ENCODE assay signal across 11 cellular contexts in the genomic region with DNA sequence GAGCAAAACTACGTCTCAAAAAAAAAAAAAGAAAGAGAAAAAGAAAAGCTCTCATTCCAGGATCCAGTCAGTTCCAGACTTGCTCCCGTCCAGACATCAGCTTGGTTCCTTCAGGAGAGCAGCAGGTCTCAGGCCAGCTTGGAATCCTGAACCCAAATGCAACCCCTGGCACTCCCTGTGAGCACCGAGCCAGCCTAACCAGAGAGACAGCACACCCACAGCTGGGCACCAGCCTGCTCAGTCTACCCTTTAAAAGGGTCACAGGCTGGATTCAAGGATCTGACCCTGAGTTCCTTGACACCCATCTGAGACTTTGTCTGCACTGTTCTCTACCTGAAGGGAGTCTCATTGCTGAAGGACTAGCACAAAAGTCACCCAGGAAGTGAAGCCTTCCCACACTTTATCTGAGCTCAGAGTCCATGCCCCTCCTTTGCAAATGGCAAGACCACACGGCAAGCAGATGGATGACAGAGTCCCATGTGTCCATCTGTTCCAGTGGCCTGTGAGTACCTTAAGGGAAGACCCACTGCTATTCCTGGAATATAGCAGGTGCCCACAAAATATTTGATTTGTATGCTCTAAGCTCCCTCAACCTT. TPM values are rescaled to one million over a fixed set of nuclear protein-coding genes. Genes with fewer than 3 reads are reported as not detected.
A peak's percentile ranks its signal among the peaks of the same experiment; 100 is the strongest.
DNase-seq lines count a peak whose midpoint lies in the region; ATAC-seq, FAIRE-seq and TF ChIP-seq lines count a peak whose summit lies in the region.
"Had no signal": no experiment of that assay in that cellular context is flagged by ENCODE, and none has a peak within 500 bp of the region (broad histone marks: within the 10 kb centered on the region; RNA-seq: fewer than 3 reads in every experiment).

No MANE protein-coding gene starts in this region.

- no peak for FAIRE-seq in H54 (lab: Jason Lieb, UNC)

- H3K4me2 ChIP-seq in H9 (ENCODE audit: insufficient read depth, insufficient read length, low read length) (no peak overlapping the region), mesenchymal stem cell (ENCODE audit: low read length, poor library complexity, severe bottlenecking) (no peak overlapping the region)

- H3K18ac ChIP-seq in H9 (ENCODE audit: insufficient read length, low read depth, low read length) (no peak overlapping the region), mesenchymal stem cell (ENCODE audit: low read depth in 1 of 2, low read length in 2 of 2) (no peak overlapping the region)

- H3T11ph ChIP-seq in H9 (ENCODE audit: low read length) = no peak overlapping the region

- TSS peak; percentile 64 for BruUV-seq in A673 (replicated peaks; lab: Mats Ljungman, UMichigan)

- no peak overlapping the region for H4K5ac ChIP-seq in H9 (ENCODE audit: insufficient read length, low read depth, low read length)

- H3K27me3 ChIP-seq in A673 (replicated peaks; ENCODE audit: insufficient read depth, low read depth, low read length, poor library complexity) (no peaks in the 10 kb centered on the region), H9 (ENCODE audit: insufficient read depth, low read length) (no peaks in the 10 kb centered on the region), liver (ENCODE audit: control insufficient read depth in 4 of 4, insufficient read depth in 4 of 4, low read length in 3 of 4) (no peaks in the 10 kb centered on the region), mesenchymal stem cell (ENCODE audit: control insufficient read depth in 1 of 2, insufficient read depth in 1 of 2, low read length in 2 of 2) (peaks cover 3 to 18% of the 10 kb centered on the region in 2 experiments)
- H3K27me3 ChIP-seq: vagina had no signal

- H3K4ac ChIP-seq in H9 (ENCODE audit: low read depth, low read length) (no peak overlapping the region), mesenchymal stem cell (ENCODE audit: low read depth in 1 of 2, low read length in 2 of 2) (no peak overlapping the region)

- H4K8ac ChIP-seq in H9 (replicated peaks; ENCODE audit: insufficient read length, low read depth, low read length) (no peak overlapping the region), mesenchymal stem cell (ENCODE audit: low read length) (no peak overlapping the region)

- no peak overlapping the region for H2BK20ac ChIP-seq in H9 (ENCODE audit: low read depth, low read length, poor library complexity, severe bottlenecking)

- H3K79me1 ChIP-seq in H9 (ENCODE audit: insufficient read depth, low read depth, low read length, poor library complexity, severe bottlenecking) (peaks cover 6% of the 10 kb centered on the region), mesenchymal stem cell (replicated peaks; ENCODE audit: low read length, poor library complexity, severe bottlenecking) (peaks cover 47% of the 10 kb centered on the region)

- H3K9me3 Mint-ChIP-seq in H9 = peaks cover 0 to 2% of the 10 kb centered on the region in 2 experiments; a peak in 1 of 5 replicates
- no peaks in the 10 kb centered on the region for H3K9me3 Mint-ChIP-seq in activated naive CD8-positive, alpha-beta T cell treated with anti-CD3 and anti-CD28 coated beads, Interleukin-2, amount 50 U/mL, for 24 hours

- no peak overlapping the region for H2BK5ac ChIP-seq in H9 (ENCODE audit: insufficient read length, low read length)
- no peak overlapping the region for H2BK5ac ChIP-seq in mesenchymal stem cell (ENCODE audit: low read depth, low read length, poor library complexity, severe bottlenecking)

- H4K20me1 ChIP-seq in H9 (ENCODE audit: control insufficient read depth, insufficient read depth, insufficient read length) = no peaks in the 10 kb centered on the region

- no peak for TF ChIP-seq RAD21 in liver (IDR thresholded peaks at IDR 0.05)

- TF ChIP-seq POLR2A in H54 (IDR thresholded peaks at IDR 0.05; ENCODE audit: low read depth, low read length) = no peak

- intact Hi-C loops in A673 (cut with micrococcal nuclease; ENCODE audit: unreplicated experiment) = no loop called here

- no peak overlapping the region for H4K91ac ChIP-seq in H9 (ENCODE audit: insufficient read length, low read depth, low read length)
- H4K91ac ChIP-seq in mesenchymal stem cell (ENCODE audit: low read length) = no peak overlapping the region

- POLR2A ChIA-PET in A673 (lab: Charles Lee; ENCODE audit: low non-redundant PET) = interaction anchor here (0.6 kb wide), 1 partner anchor 283 kb away, joined by 3 read pairs; no protein-coding TSS in a partner anchor

- H3K79me2 ChIP-seq in H9 (ENCODE audit: insufficient read depth, low read length) = peaks cover 4% of the 10 kb centered on the region; the same call in 1 of the 2 replicates

- no peak for ATAC-seq in activated naive CD8-positive, alpha-beta T cell treated with anti-CD3 and anti-CD28 coated beads, Interleukin-2, amount 50 U/mL, for 24 hours

- H3K4me1 ChIP-seq in A673 (ENCODE audit: insufficient read depth, low read length, poor library complexity, severe bottlenecking) (no peaks in the 10 kb centered on the region), H9 (ENCODE audit: insufficient read depth, low read length) (no peaks in the 10 kb centered on the region), liver (ENCODE audit: control insufficient read depth in 4 of 4, insufficient read depth in 4 of 4, low read length in 3 of 4) (peaks cover 5 to 83% (median 54%) of the 10 kb centered on the region in 4 donors), mesenchymal stem cell (ENCODE audit: control insufficient read depth, insufficient read depth, low read depth, low read length) (peaks cover 20% of the 10 kb centered on the region)

- no peak overlapping the region for H3K23ac ChIP-seq in H9 (ENCODE audit: insufficient read length, low read depth, low read length)
- H3K23ac ChIP-seq in mesenchymal stem cell (ENCODE audit: low read length in 2 of 2) = no peak overlapping the region

- peaks cover 0 to 2% (median 0%) of the 10 kb centered on the region in 3 experiments; a peak in 1 of 7 replicates for H3K36me3 Mint-ChIP-seq in H9 (ENCODE audit: insufficient read depth in 1 of 3, low read depth in 3 of 3)
- H3K36me3 Mint-ChIP-seq in activated naive CD8-positive, alpha-beta T cell treated with anti-CD3 and anti-CD28 coated beads, Interleukin-2, amount 50 U/mL, for 24 hours (ENCODE audit: low read depth) = no peaks in the 10 kb centered on the region

- no peak overlapping the region for H3K14ac ChIP-seq in H9 (ENCODE audit: insufficient read depth, low read length)
- H3K14ac ChIP-seq in mesenchymal stem cell (ENCODE audit: low read length in 2 of 2) = no peak overlapping the region

- H2AFZ ChIP-seq in H9 (ENCODE audit: low read length) = no peak overlapping the region
- H2AFZ ChIP-seq in mesenchymal stem cell (ENCODE audit: low read depth, low read length) = no peak overlapping the region

- H3K23me2 ChIP-seq in H9 (ENCODE audit: insufficient read length, low read depth, low read length, poor library complexity, severe bottlenecking) = peaks cover 13% of the 10 kb centered on the region

- H3K36me3 ChIP-seq in A673 (ENCODE audit: insufficient read depth, low read length, poor library complexity, severe bottlenecking) = no peaks in the 10 kb centered on the region
- H3K36me3 ChIP-seq in liver (ENCODE audit: control insufficient read depth in 4 of 4, insufficient read depth in 3 of 4, low read depth in 1 of 4, low read length in 3 of 4) = no peaks in the 10 kb centered on the region
- H3K36me3 ChIP-seq in mesenchymal stem cell (ENCODE audit: control insufficient read depth in 1 of 2, insufficient read depth in 2 of 2, low read depth in 1 of 2, low read length in 2 of 2) = no peaks in the 10 kb centered on the region
- H3K36me3 ChIP-seq: vagina had no signal

- H2BK12ac ChIP-seq in H9 (ENCODE audit: insufficient read length, low read depth, low read length) (no peak overlapping the region), mesenchymal stem cell (ENCODE audit: low read length in 2 of 2) (no peak overlapping the region)

- peaks cover 15 to 24% of the 10 kb centered on the region in 2 experiments for H3K4me1 Mint-ChIP-seq in H9
- peaks cover 20% of the 10 kb centered on the region for H3K4me1 Mint-ChIP-seq in activated naive CD8-positive, alpha-beta T cell treated with anti-CD3 and anti-CD28 coated beads, Interleukin-2, amount 50 U/mL, for 24 hours

- H3K27ac ChIP-seq in A673 (ENCODE audit: low read depth, low read length, poor library complexity, severe bottlenecking) (no peak overlapping the region), H9 (ENCODE audit: insufficient read length, low read depth, low read length) (no peak overlapping the region), liver (ENCODE audit: low read depth in 1 of 2, low read length in 2 of 2) (peak overlapping the region; percentile 45 to 65), mesenchymal stem cell (ENCODE audit: low read length, poor library complexity, severe bottlenecking) (no peak overlapping the region)
- H3K27ac ChIP-seq: vagina had no signal

- WGBS in H9 (ENCODE audit: extremely low coverage, insufficient read length, low lambda C conversion rate) = no CpG with 5 or more reads among the region's 4 CpGs
- 63% methylated on average over 4 of the region's 4 CpGs for WGBS in liver
- 92% methylated on average over 4 of the region's 4 CpGs for WGBS in mesenchymal stem cell

- H3K9me3 ChIP-seq in A673 (ENCODE audit: low read depth, low read length, poor library complexity, severe bottlenecking) = no peaks in the 10 kb centered on the region
- no peaks in the 10 kb centered on the region for H3K9me3 ChIP-seq in H9 (ENCODE audit: control insufficient read depth, low read depth, low read length)
- H3K9me3 ChIP-seq in liver (ENCODE audit: control insufficient read depth in 4 of 4, low read length in 3 of 4) = no peaks in the 10 kb centered on the region
- H3K9me3 ChIP-seq in mesenchymal stem cell (ENCODE audit: control insufficient read depth, low read length) = no peaks in the 10 kb centered on the region
- H3K9me3 ChIP-seq: vagina had no signal

- H3K27ac Mint-ChIP-seq in H9 = no peak overlapping the region
- peak overlapping the region; percentile 43 for H3K27ac Mint-ChIP-seq in activated naive CD8-positive, alpha-beta T cell treated with anti-CD3 and anti-CD28 coated beads, Interleukin-2, amount 50 U/mL, for 24 hours

- peaks cover 2% of the 10 kb centered on the region for H3K27me3 Mint-ChIP-seq in H9 (ENCODE audit: low read depth)
- no peaks in the 10 kb centered on the region for H3K27me3 Mint-ChIP-seq in activated naive CD8-positive, alpha-beta T cell treated with anti-CD3 and anti-CD28 coated beads, Interleukin-2, amount 50 U/mL, for 24 hours

- TF ChIP-seq CTCF in A673 (conservative IDR thresholded peaks at IDR 0.05; ENCODE audit: low read depth, low read length) (no peak), H9 (conservative IDR thresholded peaks at IDR 0.05) (no peak), liver (IDR thresholded peaks at IDR 0.05; ENCODE audit: low read depth, low read length, missing input control) (no peak), GM10266 (IDR thresholded peaks at IDR 0.05; ENCODE audit: control insufficient read depth, insufficient read depth, low read depth, missing control alignments) (no peak)

- CTCF ChIA-PET in A673 (lab: Charles Lee) = no interaction called here

- H2BK15ac ChIP-seq in H9 (ENCODE audit: low read depth, low read length) (no peak overlapping the region), mesenchymal stem cell (ENCODE audit: low read depth, poor library complexity, severe bottlenecking) (no peak overlapping the region)

- H2AK5ac ChIP-seq in H9 (ENCODE audit: insufficient read length, low read length) (no peak overlapping the region), mesenchymal stem cell (ENCODE audit: low read length, severe bottlenecking) (no peak overlapping the region)

- H3K9ac ChIP-seq in H9 (ENCODE audit: extremely low read depth, insufficient read length, low read length) (no peak overlapping the region), liver (ENCODE audit: low read depth in 1 of 2, low read length in 2 of 2) (no peak overlapping the region), mesenchymal stem cell (ENCODE audit: low read length) (no peak overlapping the region)

- DNase-seq in A673 (ENCODE audit: low spot score) = no peak
- DNase-seq in H9 = no peak
- no peak for DNase-seq in activated naive CD8-positive, alpha-beta T cell treated with anti-CD3 and anti-CD28 coated beads, Interleukin-2, amount 50 U/mL, for 24 hours
- DNase-seq in NOMO-1 treated with dmso at 0.1 percent for 144 hours (lab: John Stamatoyannopoulos, UW; ENCODE audit: unreplicated experiment) = no peak
- DNase-seq in H54 (ENCODE audit: insufficient read length, low spot score) = no peak
- no peak for DNase-seq in mesenchymal stem cell
- DNase-seq in GM10266 (ENCODE audit: extremely low spot score) = no peak
- DNase-seq: anterior cingulate cortex, NCI-H1694 treated with DMSO at 0.1 percent for 48 hours had no signal

- H2BK120ac ChIP-seq in H9 (ENCODE audit: low read depth, low read length, poor library complexity, severe bottlenecking) = no peak overlapping the region
- H2BK120ac ChIP-seq in mesenchymal stem cell (ENCODE audit: low read depth, low read length) = no peak overlapping the region

- H3K4me3 ChIP-seq in A673 (ENCODE audit: low read depth, low read length, poor library complexity, severe bottlenecking) = no peak overlapping the region
- peak overlapping the region; percentile 30 to 88 (median 69) for H3K4me3 ChIP-seq in liver (ENCODE audit: low read depth in 1 of 3, low read length in 3 of 3)
- H3K4me3 ChIP-seq in mesenchymal stem cell (ENCODE audit: insufficient read depth in 1 of 2, low read depth in 1 of 2, low read length in 2 of 2) = peak overlapping the region in 1 of 2 experiments; percentile 91

- no peak overlapping the region for H3K56ac ChIP-seq in H9 (ENCODE audit: insufficient read length, low read depth, low read length)

- H3K4me3 Mint-ChIP-seq in H9 = peak overlapping the region; percentile 82 to 85
- H3K4me3 Mint-ChIP-seq in activated naive CD8-positive, alpha-beta T cell treated with anti-CD3 and anti-CD28 coated beads, Interleukin-2, amount 50 U/mL, for 24 hours = peak overlapping the region; percentile 91

RNA-seq across cellular contexts. Expression of a gene that starts 1.4 kb away (rescaled TPM):
- total RNA-seq in A673 (2021) (73.9 and 82.2 TPM in 2 replicates), H9 (2021) (52.2 and 52.8 TPM in 2 replicates), liver (100 to 1,000 TPM in 1 of 2 donors, 10 to 100 TPM in 1; 37.3 to 102 TPM)
- 100 to 1,000 TPM; 132 to 211 TPM for polyA plus RNA-seq in liver
- polyA plus RNA-seq in mesenchymal stem cell (2013, experiment 1 of 2) = 82.6 TPM
- 84.1 TPM for polyA plus RNA-seq in mesenchymal stem cell (2013, experiment 2 of 2)

Comparison
In these comparisons a context has a peak if more than half of its experiments do, and no peak if none do; other contexts are left out.
1. H3K27ac ChIP-seq: peak in liver (2 of 2); none in A673 (single experiment), H9 (single experiment) and mesenchymal stem cell (single experiment).